In the genomic region with DNA sequence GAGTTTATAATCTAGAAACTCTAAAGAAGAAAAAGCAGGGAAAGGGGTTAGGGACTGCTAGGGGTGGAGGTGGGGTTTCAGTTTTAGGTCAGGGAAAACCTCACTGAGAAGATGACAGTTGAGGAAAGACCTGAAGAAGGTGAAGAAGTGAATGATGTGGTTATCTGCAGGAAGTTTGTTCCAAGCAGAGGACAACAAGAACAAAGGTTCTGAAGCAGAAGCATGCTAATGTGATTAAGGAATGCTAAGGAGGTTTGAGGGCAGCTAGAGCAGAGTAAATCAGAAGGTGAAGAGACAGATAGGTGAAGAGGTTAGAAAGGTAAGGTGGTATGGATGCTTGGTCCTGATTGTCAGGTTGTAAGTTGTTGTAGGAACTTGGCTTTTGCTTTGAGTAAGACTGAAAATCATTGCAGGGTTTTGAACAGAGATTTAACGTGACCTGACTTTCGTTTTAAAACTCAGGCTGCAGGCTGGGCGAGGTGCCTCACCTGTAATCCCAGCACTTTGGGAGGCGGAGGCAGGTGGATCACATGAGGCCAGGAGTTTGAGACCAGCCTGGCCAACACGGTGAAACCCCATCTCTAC, we compare ENCODE assay signal across 10 cellular contexts. TPM values are rescaled to one million over a fixed set of nuclear protein-coding genes. Genes with fewer than 3 reads are reported as not detected.
DNase-seq lines count a peak whose midpoint lies in the region; ATAC-seq and TF ChIP-seq lines count a peak whose summit lies in the region.
"Had no signal": no experiment of that assay in that cellular context is flagged by ENCODE, and none has a peak within 500 bp of the region (broad histone marks: within the 10 kb centered on the region; RNA-seq: fewer than 3 reads in every experiment).

No MANE protein-coding gene starts in this region.

- H3F3A ChIP-seq in GM23338 (replicated peaks; ENCODE audit: low read depth): no peaks in the 10 kb centered on the region
- H3F3A ChIP-seq in PC-3 (ENCODE audit: low read length, unreplicated experiment): no peaks in the 10 kb centered on the region

- H3K27ac ChIP-seq in GM23338 (ENCODE audit: low read depth): no peak overlapping the region
- no peak overlapping the region for H3K27ac ChIP-seq in PC-3 (ENCODE audit: low read length)
- peak overlapping the region; percentile 62 for H3K27ac ChIP-seq in osteoblast (ENCODE audit: low read depth, low read length)
- no peak overlapping the region for H3K27ac ChIP-seq in lower lobe of right lung

- H3K27ac Mint-ChIP-seq in activated T-cell treated with anti-CD3 and anti-CD28 coated beads, Interleukin-2, amount 50 U/mL, for 24 hours: peak overlapping the region; percentile 26
- H3K27ac Mint-ChIP-seq in GM23338: peak overlapping the region; percentile 22; the same call in 1 of the 2 replicates

- BruUV-seq in PC-3 (replicated peaks; lab: Mats Ljungman, UMichigan): no TSS peak

- H3K9ac ChIP-seq in PC-3 (ENCODE audit: low read length): no peak overlapping the region

- no peak overlapping the region for H2AFZ ChIP-seq in GM23338
- H2AFZ ChIP-seq in PC-3 (ENCODE audit: low read length): no peak overlapping the region
- no peak overlapping the region for H2AFZ ChIP-seq in osteoblast (ENCODE audit: low read length)

- no peak for DNase-seq in activated T-cell treated with anti-CD3 and anti-CD28 coated beads, Interleukin-2, amount 50 U/mL, for 24 hours
- no peak for DNase-seq in activated T-cell treated with anti-CD3 and anti-CD28 coated beads, Interleukin-2, amount 50 U/mL, for 48 hours
- DNase-seq in GM23338 (ENCODE audit: low spot score) (peak; percentile 26), PC-3 (no peak), osteoblast (ENCODE audit: insufficient read length, low spot score, missing footprints) (no peak), lower lobe of right lung (no peak), SK-N-DZ (ENCODE audit: low spot score) (no peak)
- DNase-seq: nucleus accumbens had no signal

- peak; percentile 66 for ATAC-seq in GM23338
- no peak; the same call in 1 of the 2 replicates for ATAC-seq in PC-3
- ATAC-seq in lower lobe of right lung: no peak
- ATAC-seq in GM18520 (IDR thresholded peaks at IDR 0.05; ENCODE audit: unreplicated experiment): no peak

- POLR2A ChIA-PET in PC-3 (lab: Charles Lee; ENCODE audit: unreplicated experiment): no interaction called here

- H3K4me3 ChIP-seq in GM23338: no peak overlapping the region
- H3K4me3 ChIP-seq in PC-3 (ENCODE audit: low read length): no peak overlapping the region
- H3K4me3 ChIP-seq in osteoblast (ENCODE audit: insufficient read depth, low read length): no peak overlapping the region
- H3K4me3 ChIP-seq in lower lobe of right lung: no peak overlapping the region

- peak overlapping the region; percentile 0 for H3K4me3 Mint-ChIP-seq in activated T-cell treated with anti-CD3 and anti-CD28 coated beads, Interleukin-2, amount 50 U/mL, for 24 hours
- no peak overlapping the region for H3K4me3 Mint-ChIP-seq in GM23338
- H3K4me3 Mint-ChIP-seq: type B pancreatic cell had no signal

- H3K79me2 ChIP-seq in GM23338 (replicated peaks; ENCODE audit: insufficient read depth) (peaks cover 100% of the 10 kb centered on the region), PC-3 (ENCODE audit: low read length) (peaks cover 99% of the 10 kb centered on the region), osteoblast (ENCODE audit: insufficient read depth, low read length) (peaks cover 95% of the 10 kb centered on the region)

- H3K4me1 ChIP-seq in GM23338 (ENCODE audit: insufficient read depth) (peaks cover 17% of the 10 kb centered on the region), PC-3 (ENCODE audit: insufficient read depth, low read length) (peaks cover 41% of the 10 kb centered on the region), osteoblast (ENCODE audit: insufficient read depth, low read length) (peaks cover 34% of the 10 kb centered on the region), lower lobe of right lung (peaks cover 33% of the 10 kb centered on the region)

- H4K20me1 ChIP-seq in GM23338 (replicated peaks; ENCODE audit: insufficient read depth) (peaks cover 54% of the 10 kb centered on the region), PC-3 (ENCODE audit: low read length) (peaks cover 83% of the 10 kb centered on the region), osteoblast (ENCODE audit: insufficient read depth, low read length) (peaks cover 32% of the 10 kb centered on the region)

- no peak for TF ChIP-seq CTCF in GM23338 (conservative IDR thresholded peaks at IDR 0.05; ENCODE audit: low read depth in 2 of 2)
- TF ChIP-seq CTCF in PC-3 (conservative IDR thresholded peaks at IDR 0.05; ENCODE audit: low read depth, low read length): no peak
- no peak for TF ChIP-seq CTCF in osteoblast (IDR thresholded peaks at IDR 0.05; ENCODE audit: extremely low read depth, low read depth, low read length)
- TF ChIP-seq CTCF in lower lobe of right lung (IDR thresholded peaks at IDR 0.05): no peak

- H3K9me3 Mint-ChIP-seq in activated T-cell treated with anti-CD3 and anti-CD28 coated beads, Interleukin-2, amount 50 U/mL, for 24 hours: no peaks in the 10 kb centered on the region
- H3K9me3 Mint-ChIP-seq in GM23338: no peaks in the 10 kb centered on the region
- H3K9me3 Mint-ChIP-seq: type B pancreatic cell had no signal

- intact Hi-C loops in PC-3 (cut with micrococcal nuclease): no loop called here
- intact Hi-C loops in lower lobe of right lung (cut with DNase I): no loop called here

- no peaks in the 10 kb centered on the region for H3K27me3 Mint-ChIP-seq in activated T-cell treated with anti-CD3 and anti-CD28 coated beads, Interleukin-2, amount 50 U/mL, for 24 hours
- peaks cover 3% of the 10 kb centered on the region for H3K27me3 Mint-ChIP-seq in GM23338 (ENCODE audit: insufficient read depth, low read depth, poor library complexity)
- H3K27me3 Mint-ChIP-seq: type B pancreatic cell had no signal

- H3K27me3 ChIP-seq in GM23338 (ENCODE audit: insufficient read depth) (no peaks in the 10 kb centered on the region), PC-3 (ENCODE audit: low read length) (no peaks in the 10 kb centered on the region), osteoblast (ENCODE audit: insufficient read depth, low read length) (no peaks in the 10 kb centered on the region), lower lobe of right lung (ENCODE audit: low read depth) (no peaks in the 10 kb centered on the region)

- peaks cover 72% of the 10 kb centered on the region for H3K4me1 Mint-ChIP-seq in activated T-cell treated with anti-CD3 and anti-CD28 coated beads, Interleukin-2, amount 50 U/mL, for 24 hours (ENCODE audit: low read depth)
- peaks cover 30% of the 10 kb centered on the region for H3K4me1 Mint-ChIP-seq in GM23338

- H3K9me2 ChIP-seq in GM23338 (ENCODE audit: insufficient read depth): no peaks in the 10 kb centered on the region
- no peaks in the 10 kb centered on the region for H3K9me2 ChIP-seq in PC-3 (replicated peaks; ENCODE audit: low read length)

- H3K9me3 ChIP-seq in PC-3 (ENCODE audit: low read length): no peaks in the 10 kb centered on the region
- no peaks in the 10 kb centered on the region for H3K9me3 ChIP-seq in osteoblast (ENCODE audit: low read depth, low read length)
- H3K9me3 ChIP-seq in lower lobe of right lung: no peaks in the 10 kb centered on the region

- CTCF ChIA-PET in PC-3 (lab: Charles Lee): no interaction called here

- H3K36me3 ChIP-seq in GM23338 (ENCODE audit: insufficient read depth) (no peaks in the 10 kb centered on the region), PC-3 (ENCODE audit: low read depth, low read length) (peaks cover under 1% of the 10 kb centered on the region; the same call in 1 of the 2 replicates), osteoblast (ENCODE audit: insufficient read depth, low read length) (no peaks in the 10 kb centered on the region), lower lobe of right lung (no peaks in the 10 kb centered on the region)

- peak overlapping the region; percentile 25; the same call in 1 of the 2 replicates for H3K4me2 ChIP-seq in GM23338
- H3K4me2 ChIP-seq in PC-3 (ENCODE audit: low read length): peak overlapping the region; percentile 44; the same call in 1 of the 2 replicates
- no peak overlapping the region for H3K4me2 ChIP-seq in osteoblast (ENCODE audit: insufficient read depth, low read length)

- H3K36me3 Mint-ChIP-seq in activated T-cell treated with anti-CD3 and anti-CD28 coated beads, Interleukin-2, amount 50 U/mL, for 24 hours (ENCODE audit: low read depth): peaks cover 19% of the 10 kb centered on the region
- H3K36me3 Mint-ChIP-seq in GM23338 (ENCODE audit: low read depth): no peaks in the 10 kb centered on the region

RNA-seq across cellular contexts. Expression of gene OXSR1, which starts 8.6 kb away (rescaled TPM):
- 39.3 and 41.1 TPM in 2 replicates for total RNA-seq in GM23338 (2014; rRNA removed; shearing (Covaris generic))
- 15.5 and 16.0 TPM in 2 replicates for polyA plus RNA-seq in GM23338 (2016; fragmentation: Nextera tagmentation; extraction: Ambion mirVana)
- total RNA-seq in PC-3 (2014; rRNA removed) (42.2 and 47.7 TPM in 2 replicates), osteoblast (44.2 and 50.3 TPM in 2 replicates), lower lobe of right lung (29.2 TPM)
- polyA plus RNA-seq in SK-N-DZ (2014; cell fraction: cytosol; rRNA removed): 26.3 and 27.4 TPM in 2 replicates
- polyA plus RNA-seq in SK-N-DZ (2014; cell fraction: nucleus; rRNA removed): 23.0 and 24.8 TPM in 2 replicates

RNA-seq across cellular contexts. Expression of gene MYD88, which starts 35.5 kb away (rescaled TPM):
- total RNA-seq in GM23338 (2014; rRNA removed; shearing (Covaris generic)): 26.0 and 42.6 TPM in 2 replicates
- polyA plus RNA-seq in GM23338 (2016; fragmentation: Nextera tagmentation; extraction: Ambion mirVana): 14.4 and 15.5 TPM in 2 replicates
- 17.7 and 19.1 TPM in 2 replicates for total RNA-seq in PC-3 (2014; rRNA removed)
- 8.7 and 10.3 TPM in 2 replicates for total RNA-seq in osteoblast
- total RNA-seq in lower lobe of right lung: 99.7 TPM
- polyA plus RNA-seq in SK-N-DZ (2014; cell fraction: cytosol; rRNA removed): 1.4 and 2.0 TPM in 2 replicates
- polyA plus RNA-seq in SK-N-DZ (2014; cell fraction: nucleus; rRNA removed): 4.3 and 18.1 TPM in 2 replicates

RNA-seq across cellular contexts. Expression of gene ACAA1, which starts 37.0 kb away (rescaled TPM):
- total RNA-seq in GM23338 (2014; rRNA removed; shearing (Covaris generic)): 21.4 and 23.2 TPM in 2 replicates
- polyA plus RNA-seq in GM23338 (2016; fragmentation: Nextera tagmentation; extraction: Ambion mirVana): 25.9 and 26.6 TPM in 2 replicates
- total RNA-seq in PC-3 (2014; rRNA removed) (76.4 and 94.5 TPM in 2 replicates), osteoblast (17.4 and 20.0 TPM in 2 replicates), lower lobe of right lung (88.3 TPM)
- 3.4 and 4.2 TPM in 2 replicates for polyA plus RNA-seq in SK-N-DZ (2014; cell fraction: cytosol; rRNA removed)
- 31.9 and 51.1 TPM in 2 replicates for polyA plus RNA-seq in SK-N-DZ (2014; cell fraction: nucleus; rRNA removed)
